In genomic region chr3:142104763-142105162, GRCh38 we compare ENCODE assay signal across 21 cellular contexts.
"Had no signal": no experiment of that assay in that cellular context is flagged by ENCODE, and none has a peak within 500 bp of the region (broad histone marks: within the 10 kb centered on the region; RNA-seq: fewer than 3 reads in every experiment).

No MANE protein-coding gene starts in this region.

- H3K4me3 Mint-ChIP-seq: activated CD4-positive, alpha-beta T cell treated with anti-CD3 and anti-CD28 coated beads, Interleukin-2, amount 10 ng/mL, durations not matched to agents 7 days and 5 days; activated CD8-positive, alpha-beta T cell treated with anti-CD3 and anti-CD28 coated beads, Interleukin-2, amount 10 ng/mL, durations not matched to agents 7 days and 5 days; activated naive CD8-positive, alpha-beta T cell treated with anti-CD3 and anti-CD28 coated beads, Interleukin-2, amount 50 U/mL, for 24 hours; activated T-helper 1 cell treated with anti-CD3 and anti-CD28 coated beads, Interleukin-12 subunit alpha, Interleukin-12 subunit beta, Interleukin-2, Interleukin-4 antibody, amounts not matched to agents 30 ng/mL and 10 ng/mL and 1 ng/mL, durations not matched to agents 14 hours and 24 hours and 36 hours; naive thymus-derived CD8-positive, alpha-beta T cell; neural progenitor cell; stimulated activated naive B cell treated with anti-CD40 and anti-IgM and Interleukin-4, amounts not matched to agents 10 μg/mL and 1 μg/mL and 100 μg/mL, for 72 hours had no signal

- H3K9me3 Mint-ChIP-seq: activated CD4-positive, alpha-beta T cell treated with anti-CD3 and anti-CD28 coated beads, Interleukin-2, amount 10 ng/mL, durations not matched to agents 7 days and 5 days; activated naive CD8-positive, alpha-beta T cell treated with anti-CD3 and anti-CD28 coated beads, Interleukin-2, amount 50 U/mL, for 24 hours; activated T-helper 1 cell treated with anti-CD3 and anti-CD28 coated beads, Interleukin-12 subunit alpha, Interleukin-12 subunit beta, Interleukin-2, Interleukin-4 antibody, amounts not matched to agents 30 ng/mL and 10 ng/mL and 1 ng/mL, durations not matched to agents 14 hours and 24 hours and 36 hours; naive thymus-derived CD8-positive, alpha-beta T cell; neural progenitor cell; stimulated activated naive B cell treated with anti-CD40 and anti-IgM and Interleukin-4, amounts not matched to agents 10 μg/mL and 1 μg/mL and 100 μg/mL, for 72 hours had no signal

- DNase-seq: activated CD4-positive, alpha-beta T cell treated with anti-CD3 and anti-CD28 coated beads, Interleukin-2, amount 10 ng/mL, durations not matched to agents 7 days and 5 days; activated CD4-positive, CD25-positive, alpha-beta regulatory T cell treated with anti-CD3 and anti-CD28 coated beads, Interleukin-2, amount 50 U/mL, for 72 hours; activated CD8-positive, alpha-beta T cell treated with anti-CD3 and anti-CD28 coated beads, Interleukin-2, amount 10 ng/mL, durations not matched to agents 7 days and 5 days; activated gamma-delta T cell; activated naive CD4-positive, alpha-beta T cell treated with anti-CD3 and anti-CD28 coated beads, Interleukin-2, amount 50 U/mL, for 16 hours; activated naive CD8-positive, alpha-beta T cell treated with anti-CD3 and anti-CD28 coated beads, Interleukin-2, amount 50 U/mL, for 24 hours; heart right ventricle; kidney; left ventricle myocardium inferior; naive thymus-derived CD8-positive, alpha-beta T cell; retina; sigmoid colon; stimulated activated CD4-positive, alpha-beta T cell treated with anti-CD3 and anti-CD28 coated beads, Interleukin-2, amount 100 ng/mL, for 48 hours; stimulated activated CD8-positive, alpha-beta memory T cell treated with anti-CD3 and anti-CD28 coated beads, Interleukin-4, amount 100 ng/mL, for 48 hours; stimulated activated naive B cell treated with anti-CD40 and anti-IgM and Interleukin-4, amounts not matched to agents 10 μg/mL and 1 μg/mL and 100 μg/mL, for 72 hours; transverse colon; WERI-Rb-1 had no signal

- H3K27ac Mint-ChIP-seq: activated CD4-positive, alpha-beta T cell treated with anti-CD3 and anti-CD28 coated beads, Interleukin-2, amount 10 ng/mL, durations not matched to agents 7 days and 5 days; activated CD8-positive, alpha-beta T cell treated with anti-CD3 and anti-CD28 coated beads, Interleukin-2, amount 10 ng/mL, durations not matched to agents 7 days and 5 days; activated naive CD8-positive, alpha-beta T cell treated with anti-CD3 and anti-CD28 coated beads, Interleukin-2, amount 50 U/mL, for 24 hours; activated T-helper 1 cell treated with anti-CD3 and anti-CD28 coated beads, Interleukin-12 subunit alpha, Interleukin-12 subunit beta, Interleukin-2, Interleukin-4 antibody, amounts not matched to agents 30 ng/mL and 10 ng/mL and 1 ng/mL, durations not matched to agents 14 hours and 24 hours and 36 hours; naive thymus-derived CD8-positive, alpha-beta T cell; neural progenitor cell; stimulated activated naive B cell treated with anti-CD40 and anti-IgM and Interleukin-4, amounts not matched to agents 10 μg/mL and 1 μg/mL and 100 μg/mL, for 72 hours had no signal

- H3K27me3 Mint-ChIP-seq: activated CD4-positive, alpha-beta T cell treated with anti-CD3 and anti-CD28 coated beads, Interleukin-2, amount 10 ng/mL, durations not matched to agents 7 days and 5 days; activated naive CD8-positive, alpha-beta T cell treated with anti-CD3 and anti-CD28 coated beads, Interleukin-2, amount 50 U/mL, for 24 hours; naive thymus-derived CD8-positive, alpha-beta T cell; stimulated activated naive B cell treated with anti-CD40 and anti-IgM and Interleukin-4, amounts not matched to agents 10 μg/mL and 1 μg/mL and 100 μg/mL, for 72 hours had no signal

- H3K27me3 ChIP-seq: heart right ventricle, neural progenitor cell, sigmoid colon, transverse colon had no signal

- ATAC-seq: activated CD8-positive, alpha-beta T cell treated with anti-CD3 and anti-CD28 coated beads, Interleukin-2, amount 10 ng/mL, durations not matched to agents 7 days and 5 days; activated naive CD8-positive, alpha-beta T cell treated with anti-CD3 and anti-CD28 coated beads, Interleukin-2, amount 50 U/mL, for 24 hours; heart right ventricle; naive thymus-derived CD8-positive, alpha-beta T cell; stimulated activated naive B cell treated with anti-CD40 and anti-IgM and Interleukin-4, amounts not matched to agents 10 μg/mL and 1 μg/mL and 100 μg/mL, for 72 hours had no signal

- H3K9ac ChIP-seq: neural progenitor cell had no signal

- H3K36me3 ChIP-seq: heart right ventricle, left ventricle myocardium inferior, neural progenitor cell, sigmoid colon, transverse colon, WERI-Rb-1 had no signal

- FAIRE-seq: urothelium cell line had no signal

- H3K4me1 ChIP-seq: heart right ventricle, transverse colon had no signal

- H3K9me3 ChIP-seq: heart right ventricle, left ventricle myocardium inferior, sigmoid colon, transverse colon had no signal

- H3K4me2 ChIP-seq: neural progenitor cell had no signal

- H3K27ac ChIP-seq: epithelial cell of prostate, heart right ventricle, left ventricle myocardium inferior, neural progenitor cell, sigmoid colon, transverse colon, WERI-Rb-1 had no signal

- H3K36me3 Mint-ChIP-seq: stimulated activated naive B cell treated with anti-CD40 and anti-IgM and Interleukin-4, amounts not matched to agents 10 μg/mL and 1 μg/mL and 100 μg/mL, for 72 hours had no signal

- H2AFZ ChIP-seq: neural progenitor cell had no signal

- H3K4me3 ChIP-seq: heart right ventricle, left ventricle myocardium inferior, neural progenitor cell, sigmoid colon, transverse colon had no signal
